8 cellular contexts compared by ENCODE assay signal in genomic region chr5:177357459-177358332, GRCh38. TPM values are rescaled to one million over a fixed set of nuclear protein-coding genes. Genes with fewer than 3 reads are reported as not detected.
DNase-seq lines count a peak whose midpoint lies in the region; ATAC-seq and TF ChIP-seq lines count a peak whose summit lies in the region.

RGS14 (plus strand) TSS chr5:177357924; CDS start chr5:177358025, 101 bp downstream.

- H3K4me3 Mint-ChIP-seq in activated CD8-positive, alpha-beta T cell treated with anti-CD3 and anti-CD28 coated beads, Interleukin-2, amount 10 ng/mL, durations not matched to agents 7 days and 5 days, result peak within 1 kb of the TSS; percentile 90
- H3K4me3 Mint-ChIP-seq in endothelial cell (ENCODE audit: unreplicated experiment), result peak within 1 kb of the TSS; percentile 44

- peak; percentile 80 for ATAC-seq in HG03025 (IDR thresholded peaks at IDR 0.05; ENCODE audit: low FRiP score, unreplicated experiment)
- ATAC-seq in activated CD8-positive, alpha-beta T cell treated with anti-CD3 and anti-CD28 coated beads, Interleukin-2, amount 10 ng/mL, durations not matched to agents 7 days and 5 days, result peak; percentile 91

- TF ChIP-seq POLR2A in vagina (IDR thresholded peaks at IDR 0.05), result no peak

- H3K4me1 ChIP-seq in neutrophil (ENCODE audit: control insufficient read depth in 1 of 2, insufficient read depth in 1 of 2, low read depth in 1 of 2, low read length in 1 of 2) (peaks cover 87 to 96% of the 10 kb centered on the region in 2 experiments), vagina (peaks cover 22% of the 10 kb centered on the region)

- H3K9me3 ChIP-seq in neutrophil (no peaks in the 10 kb centered on the region), vagina (no peaks in the 10 kb centered on the region)

- peaks cover 4% of the 10 kb centered on the region for H3K9me3 Mint-ChIP-seq in activated CD8-positive, alpha-beta T cell treated with anti-CD3 and anti-CD28 coated beads, Interleukin-2, amount 10 ng/mL, durations not matched to agents 7 days and 5 days (ENCODE audit: insufficient read depth)
- no peaks in the 10 kb centered on the region for H3K9me3 Mint-ChIP-seq in endothelial cell (ENCODE audit: unreplicated experiment)

- peaks cover 38% of the 10 kb centered on the region for H3K36me3 Mint-ChIP-seq in activated CD8-positive, alpha-beta T cell treated with anti-CD3 and anti-CD28 coated beads, Interleukin-2, amount 10 ng/mL, durations not matched to agents 7 days and 5 days (ENCODE audit: low read depth)
- H3K36me3 Mint-ChIP-seq in endothelial cell (ENCODE audit: low read depth, unreplicated experiment), result no peaks in the 10 kb centered on the region

- peaks cover 80% of the 10 kb centered on the region for H3K4me1 Mint-ChIP-seq in activated CD8-positive, alpha-beta T cell treated with anti-CD3 and anti-CD28 coated beads, Interleukin-2, amount 10 ng/mL, durations not matched to agents 7 days and 5 days (ENCODE audit: low read depth)
- H3K4me1 Mint-ChIP-seq in endothelial cell (ENCODE audit: unreplicated experiment), result peaks cover 26% of the 10 kb centered on the region

- POLR2A ChIA-PET in activated CD8-positive, alpha-beta T cell treated with anti-CD3 and anti-CD28 coated beads, Interleukin-2, amount 10 ng/mL, durations not matched to agents 7 days and 5 days (lab: Charles Lee), result interaction anchor here (1.4 to 1.7 kb wide), 2 partner anchors 14 to 45 kb away, joined by 5 to 6 read pairs; no protein-coding TSS in a partner anchor

- peak within 1 kb of the TSS; percentile 94 for H3K27ac Mint-ChIP-seq in activated CD8-positive, alpha-beta T cell treated with anti-CD3 and anti-CD28 coated beads, Interleukin-2, amount 10 ng/mL, durations not matched to agents 7 days and 5 days
- H3K27ac Mint-ChIP-seq in endothelial cell (ENCODE audit: unreplicated experiment), result peak within 1 kb of the TSS; percentile 98

- H3K27ac ChIP-seq in neutrophil (peak within 1 kb of the TSS; percentile 93), vagina (no peak within 1 kb of the TSS)

- CTCF ChIA-PET in activated CD8-positive, alpha-beta T cell treated with anti-CD3 and anti-CD28 coated beads, Interleukin-2, amount 10 ng/mL, durations not matched to agents 7 days and 5 days (lab: Charles Lee), result interaction anchor here (0.6 to 7.0 kb wide), 11 partner anchors 9 to 245 kb away, joined by 3 to 70 read pairs (median 4); no protein-coding TSS in a partner anchor

- H3K27me3 ChIP-seq in neutrophil (no peaks in the 10 kb centered on the region), vagina (no peaks in the 10 kb centered on the region)

- H3K4me3 ChIP-seq in neutrophil (ENCODE audit: low read depth in 1 of 2, low read length in 1 of 2), result peak within 1 kb of the TSS; percentile 82 to 96
- H3K4me3 ChIP-seq in vagina, result peak within 1 kb of the TSS; percentile 32 to 45

- H3K36me3 ChIP-seq in neutrophil (peaks cover 5% of the 10 kb centered on the region), vagina (no peaks in the 10 kb centered on the region)

- TF ChIP-seq CTCF in endothelial cell (IDR thresholded peaks at IDR 0.05; ENCODE audit: unreplicated experiment), result no peak
- peak; percentile 38 for TF ChIP-seq CTCF in neutrophil (IDR thresholded peaks at IDR 0.05)
- TF ChIP-seq CTCF in vagina (IDR thresholded peaks at IDR 0.05), result no peak

- no peaks in the 10 kb centered on the region for H3K27me3 Mint-ChIP-seq in activated CD8-positive, alpha-beta T cell treated with anti-CD3 and anti-CD28 coated beads, Interleukin-2, amount 10 ng/mL, durations not matched to agents 7 days and 5 days (ENCODE audit: low read depth)
- H3K27me3 Mint-ChIP-seq in endothelial cell (ENCODE audit: unreplicated experiment), result peaks cover 23% of the 10 kb centered on the region

- DNase-seq in NCI-H2081 (lab: John Stamatoyannopoulos, UW), result peak; percentile 49 to 67
- DNase-seq in NCI-H2081 treated with DMSO at 0.1 percent for 48 hours (lab: John Stamatoyannopoulos, UW), result no peak
- peak; percentile 35 for DNase-seq in NCI-H748 treated with DMSO at 0.1 percent for 48 hours (lab: John Stamatoyannopoulos, UW)
- DNase-seq in activated CD8-positive, alpha-beta T cell treated with anti-CD3 and anti-CD28 coated beads, Interleukin-2, amount 10 ng/mL, durations not matched to agents 7 days and 5 days, result peak; percentile 82
- DNase-seq in endothelial cell (ENCODE audit: low spot score), result peak; percentile 39
- no peak for DNase-seq in vagina (ENCODE audit: extremely low spot score in 2 of 2)

- intact Hi-C loops in vagina (cut with DNase I), result no loop called here

RNA-seq across cellular contexts. Expression of gene RGS14, which starts in this region (rescaled TPM):
- total RNA-seq in activated CD8-positive, alpha-beta T cell treated with anti-CD3 and anti-CD28 coated beads, Interleukin-2, amount 10 ng/mL, durations not matched to agents 7 days and 5 days, result 100 to 1,000 TPM; 112 to 117 TPM
- total RNA-seq in endothelial cell (ENCODE audit: unreplicated experiment) (21.8 TPM), vagina (49.1 TPM)

Comparison
In these comparisons a context has a peak if more than half of its experiments do, and no peak if none do; other contexts are left out.
1. DNase-seq: peak in NCI-H2081 (2 of 2), NCI-H748 treated with DMSO at 0.1 percent for 48 hours (single experiment), activated CD8-positive, alpha-beta T cell treated with anti-CD3 and anti-CD28 coated beads, Interleukin-2, amount 10 ng/mL, durations not matched to agents 7 days and 5 days (single experiment) and endothelial cell (single experiment); none in NCI-H2081 treated with DMSO at 0.1 percent for 48 hours (single experiment) and vagina (0 of 2).